Comparison of ENCODE assay signal across 1 cellular context in the genomic region with DNA sequence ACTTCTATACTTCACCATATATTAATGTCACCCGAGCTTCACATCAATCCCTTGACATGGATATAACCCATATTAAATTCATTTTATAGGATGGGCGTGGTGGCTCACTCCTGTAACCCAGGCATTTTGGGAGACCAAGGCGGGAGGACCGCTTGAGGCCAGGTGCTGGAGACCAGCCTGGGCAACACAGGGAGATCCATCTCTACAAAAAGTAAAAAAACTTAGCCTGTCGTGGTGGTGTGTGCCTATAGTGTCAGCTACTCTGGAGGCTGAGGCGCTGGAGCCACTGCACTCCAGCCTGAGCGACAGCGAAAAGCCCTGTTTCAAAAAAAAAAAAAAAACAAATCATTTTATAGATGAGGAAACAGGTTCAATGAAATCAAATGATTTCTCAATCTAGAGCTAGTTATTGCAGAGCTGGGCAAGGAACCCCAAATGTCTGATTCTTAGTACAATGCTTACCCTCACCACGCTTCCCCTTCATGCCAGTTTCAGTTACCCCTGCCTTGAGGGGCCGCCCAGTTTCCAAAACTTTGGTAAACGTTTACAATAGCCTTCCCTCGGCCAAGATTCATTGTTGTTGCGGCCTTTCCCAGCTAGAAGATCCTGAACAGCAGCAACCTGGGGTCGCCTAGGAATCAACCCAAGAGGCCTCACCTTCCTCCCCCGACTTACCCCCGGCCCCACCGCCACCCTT.
TF ChIP-seq lines count a peak whose summit lies in the region.

No MANE protein-coding gene starts in this region.

TF ChIP-seq in HepG2, 621 proteins besides CTCF, POLR2A, EP300 and RAD21 (continued from another document and continues in another):
- TF ChIP-seq, protein P1, sequence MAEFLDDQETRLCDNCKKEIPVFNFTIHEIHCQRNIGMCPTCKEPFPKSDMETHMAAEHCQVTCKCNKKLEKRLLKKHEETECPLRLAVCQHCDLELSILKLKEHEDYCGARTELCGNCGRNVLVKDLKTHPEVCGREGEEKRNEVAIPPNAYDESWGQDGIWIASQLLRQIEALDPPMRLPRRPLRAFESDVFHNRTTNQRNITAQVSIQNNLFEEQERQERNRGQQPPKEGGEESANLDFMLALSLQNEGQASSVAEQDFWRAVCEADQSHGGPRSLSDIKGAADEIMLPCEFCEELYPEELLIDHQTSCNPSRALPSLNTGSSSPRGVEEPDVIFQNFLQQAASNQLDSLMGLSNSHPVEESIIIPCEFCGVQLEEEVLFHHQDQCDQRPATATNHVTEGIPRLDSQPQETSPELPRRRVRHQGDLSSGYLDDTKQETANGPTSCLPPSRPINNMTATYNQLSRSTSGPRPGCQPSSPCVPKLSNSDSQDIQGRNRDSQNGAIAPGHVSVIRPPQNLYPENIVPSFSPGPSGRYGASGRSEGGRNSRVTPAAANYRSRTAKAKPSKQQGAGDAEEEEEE (CRISPR knock-in tag; IDR thresholded peaks at IDR 0.05; ENCODE audit: borderline replicate concordance): no peak
- no peak for TF ChIP-seq CC2D1A (CRISPR knock-in tag; IDR thresholded peaks at IDR 0.05)
- TF ChIP-seq ZNF773 (CRISPR knock-in tag; IDR thresholded peaks at IDR 0.05; ENCODE audit: borderline replicate concordance): no peak
- no peak for TF ChIP-seq ZNF570 (CRISPR knock-in tag; IDR thresholded peaks at IDR 0.05; ENCODE audit: borderline replicate concordance)
- no peak for TF ChIP-seq ZNF557 (CRISPR knock-in tag; IDR thresholded peaks at IDR 0.05)
- no peak for TF ChIP-seq ZNF354B (CRISPR knock-in tag; IDR thresholded peaks at IDR 0.05)
- TF ChIP-seq ZFAT (CRISPR knock-in tag; conservative IDR thresholded peaks at IDR 0.05): no peak
- peak; percentile 25 for TF ChIP-seq IKZF4 (CRISPR knock-in tag; IDR thresholded peaks at IDR 0.05; ENCODE audit: borderline replicate concordance, low read depth, not compliant biosample characterization)
- TF ChIP-seq ZNF761 (CRISPR knock-in tag; conservative IDR thresholded peaks at IDR 0.05): peak; percentile 19; the same call in 1 of the 2 replicates
- TF ChIP-seq SAFB2 (CRISPR knock-in tag; IDR thresholded peaks at IDR 0.05; ENCODE audit: borderline replicate concordance, low read depth): no peak
- TF ChIP-seq ZNF225 (CRISPR knock-in tag; IDR thresholded peaks at IDR 0.05): no peak
- no peak for TF ChIP-seq ZNF337 (CRISPR knock-in tag; IDR thresholded peaks at IDR 0.05; ENCODE audit: borderline replicate concordance, low read depth)
- TF ChIP-seq JUNB (CRISPR knock-in tag; IDR thresholded peaks at IDR 0.05; ENCODE audit: borderline replicate concordance): no peak
- TF ChIP-seq, protein P2, sequence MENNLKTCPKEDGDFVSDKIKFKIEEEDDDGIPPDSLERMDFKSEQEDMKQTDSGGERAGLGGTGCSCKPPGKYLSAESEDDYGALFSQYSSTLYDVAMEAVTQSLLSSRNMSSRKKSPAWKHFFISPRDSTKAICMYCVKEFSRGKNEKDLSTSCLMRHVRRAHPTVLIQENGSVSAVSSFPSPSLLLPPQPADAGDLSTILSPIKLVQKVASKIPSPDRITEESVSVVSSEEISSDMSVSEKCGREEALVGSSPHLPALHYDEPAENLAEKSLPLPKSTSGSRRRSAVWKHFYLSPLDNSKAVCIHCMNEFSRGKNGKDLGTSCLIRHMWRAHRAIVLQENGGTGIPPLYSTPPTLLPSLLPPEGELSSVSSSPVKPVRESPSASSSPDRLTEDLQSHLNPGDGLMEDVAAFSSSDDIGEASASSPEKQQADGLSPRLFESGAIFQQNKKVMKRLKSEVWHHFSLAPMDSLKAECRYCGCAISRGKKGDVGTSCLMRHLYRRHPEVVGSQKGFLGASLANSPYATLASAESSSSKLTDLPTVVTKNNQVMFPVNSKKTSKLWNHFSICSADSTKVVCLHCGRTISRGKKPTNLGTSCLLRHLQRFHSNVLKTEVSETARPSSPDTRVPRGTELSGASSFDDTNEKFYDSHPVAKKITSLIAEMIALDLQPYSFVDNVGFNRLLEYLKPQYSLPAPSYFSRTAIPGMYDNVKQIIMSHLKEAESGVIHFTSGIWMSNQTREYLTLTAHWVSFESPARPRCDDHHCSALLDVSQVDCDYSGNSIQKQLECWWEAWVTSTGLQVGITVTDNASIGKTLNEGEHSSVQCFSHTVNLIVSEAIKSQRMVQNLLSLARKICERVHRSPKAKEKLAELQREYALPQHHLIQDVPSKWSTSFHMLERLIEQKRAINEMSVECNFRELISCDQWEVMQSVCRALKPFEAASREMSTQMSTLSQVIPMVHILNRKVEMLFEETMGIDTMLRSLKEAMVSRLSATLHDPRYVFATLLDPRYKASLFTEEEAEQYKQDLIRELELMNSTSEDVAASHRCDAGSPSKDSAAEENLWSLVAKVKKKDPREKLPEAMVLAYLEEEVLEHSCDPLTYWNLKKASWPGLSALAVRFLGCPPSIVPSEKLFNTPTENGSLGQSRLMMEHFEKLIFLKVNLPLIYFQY (CRISPR knock-in tag; IDR thresholded peaks at IDR 0.05; ENCODE audit: borderline replicate concordance): no peak
- TF ChIP-seq, protein P3, sequence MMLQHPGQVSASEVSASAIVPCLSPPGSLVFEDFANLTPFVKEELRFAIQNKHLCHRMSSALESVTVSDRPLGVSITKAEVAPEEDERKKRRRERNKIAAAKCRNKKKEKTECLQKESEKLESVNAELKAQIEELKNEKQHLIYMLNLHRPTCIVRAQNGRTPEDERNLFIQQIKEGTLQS (CRISPR knock-in tag; IDR thresholded peaks at IDR 0.05): no peak
- 0 out of 2 replicates have a peak, but pooled peaks have one; percentile 11 for TF ChIP-seq ZNF556 (CRISPR knock-in tag; IDR thresholded peaks at IDR 0.05; ENCODE audit: borderline replicate concordance)
- TF ChIP-seq, protein P4, sequence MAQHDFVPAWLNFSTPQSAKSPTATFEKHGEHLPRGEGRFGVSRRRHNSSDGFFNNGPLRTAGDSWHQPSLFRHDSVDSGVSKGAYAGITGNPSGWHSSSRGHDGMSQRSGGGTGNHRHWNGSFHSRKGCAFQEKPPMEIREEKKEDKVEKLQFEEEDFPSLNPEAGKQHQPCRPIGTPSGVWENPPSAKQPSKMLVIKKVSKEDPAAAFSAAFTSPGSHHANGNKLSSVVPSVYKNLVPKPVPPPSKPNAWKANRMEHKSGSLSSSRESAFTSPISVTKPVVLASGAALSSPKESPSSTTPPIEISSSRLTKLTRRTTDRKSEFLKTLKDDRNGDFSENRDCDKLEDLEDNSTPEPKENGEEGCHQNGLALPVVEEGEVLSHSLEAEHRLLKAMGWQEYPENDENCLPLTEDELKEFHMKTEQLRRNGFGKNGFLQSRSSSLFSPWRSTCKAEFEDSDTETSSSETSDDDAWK (CRISPR knock-in tag; IDR thresholded peaks at IDR 0.05): no peak
- TF ChIP-seq BHLHE40 (IDR thresholded peaks at IDR 0.05; ENCODE audit: low read length): no peak
- no peak for TF ChIP-seq KAT8 (CRISPR knock-in tag; IDR thresholded peaks at IDR 0.05)
- TF ChIP-seq ZNF24 (IDR thresholded peaks at IDR 0.05): no peak
- 0 out of 2 replicates have a peak, but pooled peaks have one; percentile 55 for TF ChIP-seq ZNF552 (CRISPR knock-in tag; IDR thresholded peaks at IDR 0.05; ENCODE audit: borderline replicate concordance)
- TF ChIP-seq, protein P5, sequence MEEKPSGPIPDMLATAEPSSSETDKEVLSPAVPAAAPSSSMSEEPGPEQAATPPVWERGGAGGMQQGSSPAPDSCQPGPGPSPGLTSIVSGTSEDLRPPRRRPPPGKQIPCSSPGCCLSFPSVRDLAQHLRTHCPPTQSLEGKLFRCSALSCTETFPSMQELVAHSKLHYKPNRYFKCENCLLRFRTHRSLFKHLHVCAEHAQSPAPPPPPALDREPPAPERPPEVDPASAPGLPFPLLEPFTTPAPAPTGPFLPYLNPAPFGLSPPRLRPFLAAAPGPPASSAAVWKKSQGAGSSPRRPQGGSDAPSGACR (CRISPR knock-in tag; IDR thresholded peaks at IDR 0.05): no peak
- TF ChIP-seq AGO2 (optimal IDR thresholded peaks at IDR 0.05; ENCODE audit: low read depth, low read length): no peak
- TF ChIP-seq ZIK1 (CRISPR knock-in tag; IDR thresholded peaks at IDR 0.05; ENCODE audit: borderline replicate concordance, low read depth): 0 out of 2 replicates have a peak, but pooled peaks have one; percentile 3
- TF ChIP-seq HDAC6 (IDR thresholded peaks at IDR 0.05; ENCODE audit: low read depth, low read length): peak; percentile 18; the same call in 1 of the 2 replicates
- no peak for TF ChIP-seq ZC3H13 (CRISPR knock-in tag; IDR thresholded peaks at IDR 0.05)
- TF ChIP-seq RELA (CRISPR knock-in tag; IDR thresholded peaks at IDR 0.05): 0 out of 2 replicates have a peak, but pooled peaks have one; percentile 12
- TF ChIP-seq, protein P6, sequence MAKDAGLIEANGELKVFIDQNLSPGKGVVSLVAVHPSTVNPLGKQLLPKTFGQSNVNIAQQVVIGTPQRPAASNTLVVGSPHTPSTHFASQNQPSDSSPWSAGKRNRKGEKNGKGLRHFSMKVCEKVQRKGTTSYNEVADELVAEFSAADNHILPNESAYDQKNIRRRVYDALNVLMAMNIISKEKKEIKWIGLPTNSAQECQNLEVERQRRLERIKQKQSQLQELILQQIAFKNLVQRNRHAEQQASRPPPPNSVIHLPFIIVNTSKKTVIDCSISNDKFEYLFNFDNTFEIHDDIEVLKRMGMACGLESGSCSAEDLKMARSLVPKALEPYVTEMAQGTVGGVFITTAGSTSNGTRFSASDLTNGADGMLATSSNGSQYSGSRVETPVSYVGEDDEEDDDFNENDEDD (CRISPR knock-in tag; IDR thresholded peaks at IDR 0.05; ENCODE audit: borderline replicate concordance): no peak
- TF ChIP-seq GATA4 (IDR thresholded peaks at IDR 0.05; ENCODE audit: borderline replicate concordance, low read depth): no peak
- TF ChIP-seq SOX6 (IDR thresholded peaks at IDR 0.05): no peak
- no peak for TF ChIP-seq SOX6 (CRISPR knock-in tag; IDR thresholded peaks at IDR 0.05)
- TF ChIP-seq, protein P7, sequence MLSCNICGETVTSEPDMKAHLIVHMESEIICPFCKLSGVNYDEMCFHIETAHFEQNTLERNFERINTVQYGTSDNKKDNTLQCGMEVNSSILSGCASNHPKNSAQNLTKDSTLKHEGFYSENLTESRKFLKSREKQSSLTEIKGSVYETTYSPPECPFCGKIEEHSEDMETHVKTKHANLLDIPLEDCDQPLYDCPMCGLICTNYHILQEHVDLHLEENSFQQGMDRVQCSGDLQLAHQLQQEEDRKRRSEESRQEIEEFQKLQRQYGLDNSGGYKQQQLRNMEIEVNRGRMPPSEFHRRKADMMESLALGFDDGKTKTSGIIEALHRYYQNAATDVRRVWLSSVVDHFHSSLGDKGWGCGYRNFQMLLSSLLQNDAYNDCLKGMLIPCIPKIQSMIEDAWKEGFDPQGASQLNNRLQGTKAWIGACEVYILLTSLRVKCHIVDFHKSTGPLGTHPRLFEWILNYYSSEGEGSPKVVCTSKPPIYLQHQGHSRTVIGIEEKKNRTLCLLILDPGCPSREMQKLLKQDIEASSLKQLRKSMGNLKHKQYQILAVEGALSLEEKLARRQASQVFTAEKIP (CRISPR knock-in tag; IDR thresholded peaks at IDR 0.05; ENCODE audit: borderline replicate concordance): no peak
- TF ChIP-seq NFE2 (CRISPR knock-in tag; IDR thresholded peaks at IDR 0.05): no peak
- TF ChIP-seq ATF7-NPFF (CRISPR knock-in tag; IDR thresholded peaks at IDR 0.05; ENCODE audit: low read depth): no peak
- peak; percentile 13; the same call in 1 of the 2 replicates for TF ChIP-seq ZSCAN25 (CRISPR knock-in tag; IDR thresholded peaks at IDR 0.05)
- TF ChIP-seq SMAD3 (CRISPR knock-in tag; IDR thresholded peaks at IDR 0.05): 0 out of 2 replicates have a peak, but pooled peaks have one; percentile 31
- TF ChIP-seq, protein P8, sequence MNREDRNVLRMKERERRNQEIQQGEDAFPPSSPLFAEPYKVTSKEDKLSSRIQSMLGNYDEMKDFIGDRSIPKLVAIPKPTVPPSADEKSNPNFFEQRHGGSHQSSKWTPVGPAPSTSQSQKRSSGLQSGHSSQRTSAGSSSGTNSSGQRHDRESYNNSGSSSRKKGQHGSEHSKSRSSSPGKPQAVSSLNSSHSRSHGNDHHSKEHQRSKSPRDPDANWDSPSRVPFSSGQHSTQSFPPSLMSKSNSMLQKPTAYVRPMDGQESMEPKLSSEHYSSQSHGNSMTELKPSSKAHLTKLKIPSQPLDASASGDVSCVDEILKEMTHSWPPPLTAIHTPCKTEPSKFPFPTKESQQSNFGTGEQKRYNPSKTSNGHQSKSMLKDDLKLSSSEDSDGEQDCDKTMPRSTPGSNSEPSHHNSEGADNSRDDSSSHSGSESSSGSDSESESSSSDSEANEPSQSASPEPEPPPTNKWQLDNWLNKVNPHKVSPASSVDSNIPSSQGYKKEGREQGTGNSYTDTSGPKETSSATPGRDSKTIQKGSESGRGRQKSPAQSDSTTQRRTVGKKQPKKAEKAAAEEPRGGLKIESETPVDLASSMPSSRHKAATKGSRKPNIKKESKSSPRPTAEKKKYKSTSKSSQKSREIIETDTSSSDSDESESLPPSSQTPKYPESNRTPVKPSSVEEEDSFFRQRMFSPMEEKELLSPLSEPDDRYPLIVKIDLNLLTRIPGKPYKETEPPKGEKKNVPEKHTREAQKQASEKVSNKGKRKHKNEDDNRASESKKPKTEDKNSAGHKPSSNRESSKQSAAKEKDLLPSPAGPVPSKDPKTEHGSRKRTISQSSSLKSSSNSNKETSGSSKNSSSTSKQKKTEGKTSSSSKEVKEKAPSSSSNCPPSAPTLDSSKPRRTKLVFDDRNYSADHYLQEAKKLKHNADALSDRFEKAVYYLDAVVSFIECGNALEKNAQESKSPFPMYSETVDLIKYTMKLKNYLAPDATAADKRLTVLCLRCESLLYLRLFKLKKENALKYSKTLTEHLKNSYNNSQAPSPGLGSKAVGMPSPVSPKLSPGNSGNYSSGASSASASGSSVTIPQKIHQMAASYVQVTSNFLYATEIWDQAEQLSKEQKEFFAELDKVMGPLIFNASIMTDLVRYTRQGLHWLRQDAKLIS (CRISPR knock-in tag; IDR thresholded peaks at IDR 0.05): no peak
- no peak for TF ChIP-seq STAG1 (CRISPR knock-in tag; IDR thresholded peaks at IDR 0.05)
- TF ChIP-seq HNRNPL (IDR thresholded peaks at IDR 0.05; ENCODE audit: low read depth, low read length): no peak
- no peak; the same call in 1 of the 2 replicates for TF ChIP-seq NFKB2 (CRISPR knock-in tag; IDR thresholded peaks at IDR 0.05; ENCODE audit: borderline replicate concordance)
- TF ChIP-seq ONECUT2 (CRISPR knock-in tag; IDR thresholded peaks at IDR 0.05): no peak
- peak; percentile 15 for TF ChIP-seq PRPF4 (IDR thresholded peaks at IDR 0.05; ENCODE audit: low read depth, low read length, poor library complexity, severe bottlenecking)
- no peak for TF ChIP-seq ZNF589 (CRISPR knock-in tag; conservative IDR thresholded peaks at IDR 0.05)
- TF ChIP-seq EED (CRISPR knock-in tag; IDR thresholded peaks at IDR 0.05): no peak
